ENCODE assay signal across 11 cellular contexts in the genomic region with DNA sequence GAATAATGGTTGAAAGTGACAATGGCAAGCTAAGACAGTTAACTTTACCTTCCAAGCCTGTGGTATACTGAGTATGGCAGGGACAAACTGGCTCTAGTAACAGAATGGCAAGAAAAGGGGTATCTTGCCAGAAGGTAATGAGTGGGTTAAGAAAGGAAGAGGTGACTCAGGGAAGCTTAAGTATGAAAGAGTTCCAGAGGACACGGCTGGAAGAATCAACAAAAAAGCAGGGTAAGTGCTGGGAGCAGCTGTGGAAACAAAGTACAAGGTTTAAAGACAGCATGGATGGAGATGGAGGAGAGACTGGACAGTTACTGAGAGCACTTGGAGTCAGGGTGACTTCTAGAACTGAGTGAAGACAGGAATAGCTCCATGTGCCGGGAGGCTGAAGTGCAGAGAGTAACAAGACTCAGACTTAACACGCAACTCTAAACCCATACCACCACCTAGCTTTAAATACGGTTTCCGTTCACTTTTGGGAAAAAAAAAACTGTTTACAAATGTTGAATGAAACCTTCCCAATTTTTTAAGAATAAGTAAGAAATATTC.
DNase-seq lines count a peak whose midpoint lies in the region; ATAC-seq and TF ChIP-seq lines count a peak whose summit lies in the region.
"Had no signal": no experiment of that assay in that cellular context is flagged by ENCODE, and none has a peak within 500 bp of the region (broad histone marks: within the 10 kb centered on the region; RNA-seq: fewer than 3 reads in every experiment).

No MANE protein-coding gene starts in this region.

- DNase-seq in MCF 10A (ENCODE audit: unreplicated experiment), result peak; percentile 10
- DNase-seq in breast epithelium (ENCODE audit: low spot score in 2 of 2), result no peak
- DNase-seq in chondrocyte (ENCODE audit: low spot score), result no peak
- peak; percentile 23 for DNase-seq in kidney glomerular epithelial cell (lab: John Stamatoyannopoulos, UW)
- DNase-seq in SW 1271 (lab: John Stamatoyannopoulos, UW), result no peak
- DNase-seq in SK-N-DZ (ENCODE audit: low spot score), result no peak
- no peak for DNase-seq in posterior cingulate gyrus
- DNase-seq: activated CD8-positive, alpha-beta memory T cell treated with anti-CD3 and anti-CD28 coated beads, Interleukin-2, amount 10 ng/mL, durations not matched to agents 7 days and 5 days; anterior cingulate cortex; NCI-H1436 had no signal

- no peak overlapping the region for H3K27ac ChIP-seq in breast epithelium

- BruUV-seq in MCF 10A (replicated peaks; lab: Mats Ljungman, UMichigan), result no TSS peak

- peak overlapping the region; percentile 29 for H3K27ac Mint-ChIP-seq in MCF 10A (ENCODE audit: low read depth, unreplicated experiment)
- H3K27ac Mint-ChIP-seq in chondrocyte (ENCODE audit: unreplicated experiment), result peak overlapping the region; percentile 74
- H3K27ac Mint-ChIP-seq: activated CD8-positive, alpha-beta memory T cell treated with anti-CD3 and anti-CD28 coated beads, Interleukin-2, amount 10 ng/mL, durations not matched to agents 7 days and 5 days had no signal

- no peak for TF ChIP-seq POLR2A in breast epithelium (IDR thresholded peaks at IDR 0.05)

- H3K9me3 Mint-ChIP-seq in MCF 10A (ENCODE audit: unreplicated experiment), result no peaks in the 10 kb centered on the region
- H3K9me3 Mint-ChIP-seq in chondrocyte (ENCODE audit: low read depth), result no peaks in the 10 kb centered on the region

- H3K27me3 ChIP-seq in breast epithelium, result no peaks in the 10 kb centered on the region

- peaks cover 78% of the 10 kb centered on the region for H3K36me3 Mint-ChIP-seq in MCF 10A (ENCODE audit: insufficient read depth, unreplicated experiment)
- peaks cover 11% of the 10 kb centered on the region for H3K36me3 Mint-ChIP-seq in chondrocyte (ENCODE audit: low read depth)

- CTCF ChIA-PET in MCF 10A (lab: Yijun Ruan, JAX), result interaction anchor here (0.7 to 1.1 kb wide), 2 partner anchors 43 to 185 kb away, joined by 3 to 4 read pairs; no protein-coding TSS in a partner anchor

- H3K36me3 ChIP-seq in breast epithelium, result no peaks in the 10 kb centered on the region

- H3K4me3 ChIP-seq in breast epithelium, result no peak overlapping the region

- H3K4me3 Mint-ChIP-seq in MCF 10A (ENCODE audit: unreplicated experiment) (no peak overlapping the region), chondrocyte (ENCODE audit: unreplicated experiment) (no peak overlapping the region)
- H3K4me3 Mint-ChIP-seq: activated CD8-positive, alpha-beta memory T cell treated with anti-CD3 and anti-CD28 coated beads, Interleukin-2, amount 10 ng/mL, durations not matched to agents 7 days and 5 days had no signal

- no peaks in the 10 kb centered on the region for H3K27me3 Mint-ChIP-seq in MCF 10A (ENCODE audit: insufficient read depth, unreplicated experiment)
- H3K27me3 Mint-ChIP-seq in chondrocyte (ENCODE audit: low read depth), result no peaks in the 10 kb centered on the region
- H3K27me3 Mint-ChIP-seq: activated CD8-positive, alpha-beta memory T cell treated with anti-CD3 and anti-CD28 coated beads, Interleukin-2, amount 10 ng/mL, durations not matched to agents 7 days and 5 days had no signal

- ATAC-seq in GM21526 (IDR thresholded peaks at IDR 0.05; ENCODE audit: low FRiP score, unreplicated experiment), result no peak
- ATAC-seq: activated CD8-positive, alpha-beta memory T cell treated with anti-CD3 and anti-CD28 coated beads, Interleukin-2, amount 10 ng/mL, durations not matched to agents 7 days and 5 days had no signal

- TF ChIP-seq CTCF in MCF 10A (IDR thresholded peaks at IDR 0.05; ENCODE audit: unreplicated experiment) (no peak), breast epithelium (IDR thresholded peaks at IDR 0.05) (no peak), chondrocyte (IDR thresholded peaks at IDR 0.05) (no peak)

- H3K4me1 ChIP-seq in breast epithelium, result no peaks in the 10 kb centered on the region

- intact Hi-C loops in MCF 10A (cut with micrococcal nuclease), result no loop called here
- intact Hi-C loops in breast epithelium (cut with DNase I; ENCODE audit: low total_unique reads), result no loop called here
- intact Hi-C loops in posterior cingulate gyrus (cut with DNase I), result no loop called here

- H3K4me1 Mint-ChIP-seq in MCF 10A (ENCODE audit: insufficient read depth, unreplicated experiment), result peaks cover 15% of the 10 kb centered on the region
- peaks cover 43% of the 10 kb centered on the region for H3K4me1 Mint-ChIP-seq in chondrocyte (ENCODE audit: low read depth)
- H3K4me1 Mint-ChIP-seq: activated CD8-positive, alpha-beta memory T cell treated with anti-CD3 and anti-CD28 coated beads, Interleukin-2, amount 10 ng/mL, durations not matched to agents 7 days and 5 days had no signal

- POLR2A ChIA-PET in MCF 10A (lab: Yijun Ruan, JAX), result interaction anchor here (0.5 to 1.5 kb wide), 2 partner anchors 9 to 44 kb away, joined by 3 to 4 read pairs; no protein-coding TSS in a partner anchor

- H3K9me3 ChIP-seq in breast epithelium, result no peaks in the 10 kb centered on the region

Comparison
In these comparisons a context has a peak if more than half of its experiments do, and no peak if none do; other contexts are left out.
1. DNase-seq: peak in MCF 10A (single experiment) and kidney glomerular epithelial cell (single experiment); none in breast epithelium (0 of 2), chondrocyte (single experiment), SW 1271 (0 of 2), SK-N-DZ (single experiment) and posterior cingulate gyrus (0 of 10).